ENCODE assay signal across 11 cellular contexts in the genomic region with DNA sequence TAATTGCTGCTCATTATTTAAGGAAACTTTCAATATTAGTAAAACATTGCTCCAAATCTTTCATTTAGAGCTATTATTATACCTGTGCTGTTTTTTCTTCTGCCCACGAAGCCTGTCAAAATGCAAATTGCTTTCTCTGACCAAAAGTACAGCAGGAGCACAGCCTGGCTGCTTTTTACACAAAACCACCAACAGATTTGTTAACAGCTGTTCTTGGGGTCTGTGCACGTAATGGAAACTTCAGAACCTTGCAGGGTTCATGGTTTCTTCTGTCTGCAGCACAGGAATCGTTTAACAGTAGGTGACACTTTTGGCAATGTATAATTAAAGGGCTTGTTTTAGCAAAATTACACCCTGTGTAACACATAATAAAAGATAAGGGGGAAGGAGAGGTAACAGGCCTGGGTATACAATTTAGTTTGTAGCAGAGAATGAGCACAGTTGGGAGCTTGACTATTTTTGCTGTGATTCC.
DNase-seq lines count a peak whose midpoint lies in the region; ATAC-seq and TF ChIP-seq lines count a peak whose summit lies in the region.
"Had no signal": no experiment of that assay in that cellular context is flagged by ENCODE, and none has a peak within 500 bp of the region (broad histone marks: within the 10 kb centered on the region; RNA-seq: fewer than 3 reads in every experiment).

No MANE protein-coding gene starts in this region.

- 52% methylated on average over 3 of the region's 3 CpGs for WGBS in prostate gland

- H3K4me1 ChIP-seq in prostate gland (replicated peaks): no peaks in the 10 kb centered on the region

- intact Hi-C loops in prostate gland (cut with DNase I): no loop called here

- DNase-seq in COR-L47 (lab: John Stamatoyannopoulos, UW): peak; percentile 86
- DNase-seq in NCI-H2081 (lab: John Stamatoyannopoulos, UW): peak; percentile 75 to 96
- no peak for DNase-seq in stimulated activated naive CD4-positive, alpha-beta T cell treated with Interleukin-2 at 50 U/mL for 16 hours (lab: John Stamatoyannopoulos, UW)
- DNase-seq in prostate gland (ENCODE audit: low spot score): no peak
- no peak for DNase-seq in ACHN
- no peak for DNase-seq in AG20443 (ENCODE audit: low spot score)
- DNase-seq: activated CD4-positive, alpha-beta T cell treated with anti-CD3 and anti-CD28 coated beads, Interleukin-2, amount 50 U/mL, for 48 hours; central memory CD4-positive, alpha-beta T cell; stimulated activated naive CD8-positive, alpha-beta T cell treated with anti-CD3 and anti-CD28 coated beads, Interleukin-15, amount 100 ng/mL, for 72 hours had no signal

- H3K9me3 ChIP-seq in prostate gland: no peaks in the 10 kb centered on the region

- H3K36me3 ChIP-seq in prostate gland: no peaks in the 10 kb centered on the region

- H3K4me3 ChIP-seq in prostate gland: no peak overlapping the region

- peak; percentile 99 for ATAC-seq in GM19328 (IDR thresholded peaks at IDR 0.05; ENCODE audit: unreplicated experiment)
- ATAC-seq in HG02943 (IDR thresholded peaks at IDR 0.05; ENCODE audit: low read depth, unreplicated experiment): peak; percentile 98
- ATAC-seq: stimulated activated naive CD8-positive, alpha-beta T cell treated with anti-CD3 and anti-CD28 coated beads, Interleukin-15, amount 100 ng/mL, for 72 hours had no signal

- H3K27me3 ChIP-seq in prostate gland (replicated peaks; ENCODE audit: insufficient read depth): no peaks in the 10 kb centered on the region

- no peak for TF ChIP-seq CTCF in prostate gland (IDR thresholded peaks at IDR 0.05)

- no peak for TF ChIP-seq POLR2A in prostate gland (IDR thresholded peaks at IDR 0.05)

- H3K27ac ChIP-seq in prostate gland: no peak overlapping the region

- in situ Hi-C loops in ACHN (cut with HindIII; ENCODE audit: low pct_ligation_motif_present, low pct_unique_long_range_greater_than_20kb, low sequenced_read_pairs): no loop called here

Comparison
In these comparisons a context has a peak if more than half of its experiments do, and no peak if none do; other contexts are left out.
1. DNase-seq: peak in COR-L47 (single experiment) and NCI-H2081 (2 of 2); none in stimulated activated naive CD4-positive, alpha-beta T cell treated with Interleukin-2 at 50 U/mL for 16 hours (single experiment), prostate gland (single experiment), ACHN (single experiment) and AG20443 (single experiment).